Comparison of ENCODE assay signal across 8 cellular contexts in genomic region chr3:52054689-52055511, GRCh38. TPM values are rescaled to one million over a fixed set of nuclear protein-coding genes. Genes with fewer than 3 reads are reported as not detected.
DNase-seq lines count a peak whose midpoint lies in the region; ATAC-seq, FAIRE-seq and TF ChIP-seq lines count a peak whose summit lies in the region.

No MANE protein-coding gene starts in this region.

- peaks cover 4% of the 10 kb centered on the region for H3K36me3 Mint-ChIP-seq in Caco-2 (ENCODE audit: insufficient read depth, unreplicated experiment)

- BruUV-seq in Caco-2 (replicated peaks; lab: Mats Ljungman, UMichigan) (no TSS peak), GM12878 (replicated peaks; lab: Mats Ljungman, UMichigan) (no TSS peak)

- no peaks in the 10 kb centered on the region for H3K27me3 Mint-ChIP-seq in Caco-2 (ENCODE audit: insufficient read depth, unreplicated experiment)

- peak in 1 of 2 experiments; percentile 19 for TF ChIP-seq CTCF in Caco-2 (IDR thresholded peaks at IDR 0.05; ENCODE audit: insufficient read depth in 1 of 2, low read depth in 1 of 2, low read length in 1 of 2, severe bottlenecking in 1 of 2, unreplicated experiment in 1 of 2)
- peak; percentile 36 to 42 (median 37); a peak in 4 of 6 replicates for TF ChIP-seq CTCF in GM12878 (IDR thresholded peaks at IDR 0.05 in 2 of 3, conservative IDR thresholded peaks at IDR 0.05 in 1 of 3; ENCODE audit: control insufficient read depth in 2 of 3, extremely low read depth in 1 of 3, insufficient read depth in 1 of 3, low read depth in 3 of 3, low read length in 3 of 3)
- no peak for TF ChIP-seq CTCF in lower leg skin (IDR thresholded peaks at IDR 0.05)

- in situ Hi-C loops in GM12878 (cut with MboI) = no loop called here

- TF ChIP-seq POLR2A in GM12878 (IDR thresholded peaks at IDR 0.05; ENCODE audit: low read depth, low read length) (no peak), lower leg skin (IDR thresholded peaks at IDR 0.05) (no peak)

- ATAC-seq in GM12878 (no peak), GM18867 (IDR thresholded peaks at IDR 0.05; ENCODE audit: unreplicated experiment) (no peak), HG02970 (IDR thresholded peaks at IDR 0.05; ENCODE audit: low FRiP score, unreplicated experiment) (no peak)

- peak overlapping the region; percentile 77 for H3K4me3 Mint-ChIP-seq in Caco-2 (ENCODE audit: unreplicated experiment)

- no peak for TF ChIP-seq EP300 in GM12878 (IDR thresholded peaks at IDR 0.05; ENCODE audit: borderline replicate concordance in 1 of 2, control insufficient read depth in 1 of 2, low read depth in 2 of 2, low read length in 2 of 2)

- CTCF ChIA-PET in Caco-2 (lab: Charles Lee) = interaction anchor here (0.9 kb wide), 1 partner anchor 51 kb away, joined by 3 read pairs; no protein-coding TSS in a partner anchor
- CTCF ChIA-PET in GM12878 (lab: Yijun Ruan, JAX) = interaction anchor here (0.9 to 9.7 kb wide), 30 partner anchors 10 to 284 kb away, joined by 3 to 334 read pairs (median 6); partner anchors contain the start of genes ABHD14B, PARP3, POC1A and RPL29

- H3K4me2 ChIP-seq in GM12878 (ENCODE audit: control insufficient read depth, insufficient read depth) = peak overlapping the region; percentile 86

- no peaks in the 10 kb centered on the region for H3K4me1 Mint-ChIP-seq in Caco-2 (ENCODE audit: low read depth, unreplicated experiment)

- intact Hi-C loops in Caco-2 (cut with micrococcal nuclease; ENCODE audit: unreplicated experiment) = loop anchor here (1.0 kb wide), 1 partner anchor 54 kb away; no protein-coding TSS in a partner anchor
- intact Hi-C loops in GM12878 (cut with micrococcal nuclease; ENCODE audit: unreplicated experiment) = loop anchor here (5.0 kb wide), 1 partner anchor 52 kb away; no protein-coding TSS in a partner anchor
- intact Hi-C loops in lower leg skin (cut with DNase I; ENCODE audit: low total_unique reads) = no loop called here

- SMC1A ChIA-PET in GM12878 (lab: Charles Lee; ENCODE audit: uncharacterized antibody, unreplicated experiment) = interaction anchor here (1.2 to 9.7 kb wide), 9 partner anchors 14 to 166 kb away, joined by 3 to 179 read pairs (median 17); partner anchors contain the start of gene POC1A

- H3K4me1 ChIP-seq in Caco-2 (peaks cover 4% of the 10 kb centered on the region; the same call in 1 of the 2 replicates), NT2/D1 (ENCODE audit: insufficient read depth, insufficient read length) (peaks cover 16% of the 10 kb centered on the region), GM12878 (ENCODE audit: control insufficient read depth, insufficient read depth, low read length) (peaks cover 25% of the 10 kb centered on the region), subcutaneous abdominal adipose tissue (ENCODE audit: control insufficient read depth in 5 of 5, insufficient read depth in 5 of 5, low read length in 5 of 5) (peaks cover 16 to 75% (median 62%) of the 10 kb centered on the region in 5 donors)

- H3K9ac ChIP-seq in NT2/D1 (ENCODE audit: insufficient read length, low read depth) = peak overlapping the region; percentile 96
- H3K9ac ChIP-seq in GM12878 (ENCODE audit: control insufficient read depth, insufficient read depth, low read length) = peak overlapping the region; percentile 93
- peak overlapping the region; percentile 8 to 90 (median 82) for H3K9ac ChIP-seq in subcutaneous abdominal adipose tissue (ENCODE audit: low read length in 5 of 5)

- peaks cover 41% of the 10 kb centered on the region for H3K79me2 ChIP-seq in GM12878 (ENCODE audit: control insufficient read depth, insufficient read depth, low read length)

- FAIRE-seq in GM12878 (lab: Jason Lieb, UNC) = no peak

- no peak for DNase-seq in Caco-2
- no peak for DNase-seq in NT2/D1 (ENCODE audit: low read depth, low spot score)
- DNase-seq in GM12878 (ENCODE audit: low read depth, low spot score) = no peak
- no peak for DNase-seq in lower leg skin (ENCODE audit: low spot score in 2 of 2)
- DNase-seq in GM19238 (ENCODE audit: insufficient read length, low spot score) = no peak

- RAD21 ChIA-PET in GM12878 (lab: Charles Lee; ENCODE audit: unreplicated experiment) = interaction anchor here (1.1 to 5.7 kb wide), 18 partner anchors 7 to 166 kb away, joined by 3 to 165 read pairs (median 18); partner anchors contain the start of genes PARP3, RPL29 and RRP9

- H3K27me3 ChIP-seq in Caco-2 (replicated peaks; ENCODE audit: control insufficient read depth, insufficient read depth, low read length) (no peaks in the 10 kb centered on the region), NT2/D1 (ENCODE audit: insufficient read depth, insufficient read length) (peaks cover 22% of the 10 kb centered on the region), GM12878 (replicated peaks in 1 of 2; ENCODE audit: control insufficient read depth in 2 of 2, insufficient read depth in 2 of 2, low read length in 1 of 2) (no peaks in the 10 kb centered on the region), subcutaneous abdominal adipose tissue (ENCODE audit: control insufficient read depth in 5 of 5, insufficient read depth in 4 of 5, low read length in 5 of 5) (no peaks in the 10 kb centered on the region)

- 11% methylated on average over 21 of the region's 26 CpGs for WGBS in GM12878 (ENCODE audit: insufficient coverage, insufficient replicate concordance, low lambda C conversion rate, missing lambda C conversion rate)
- 2% methylated on average over 13 to 15 of the region's 26 CpGs for WGBS in lower leg skin, 2 donors

- H3K9me3 Mint-ChIP-seq in Caco-2 (ENCODE audit: unreplicated experiment) = no peaks in the 10 kb centered on the region

- H4K20me1 ChIP-seq in GM12878 (ENCODE audit: control insufficient read depth, insufficient read depth) = no peaks in the 10 kb centered on the region

- no peak overlapping the region for H3K27ac Mint-ChIP-seq in Caco-2 (ENCODE audit: unreplicated experiment)

- peak overlapping the region; percentile 87 for H3K4me3 ChIP-seq in Caco-2 (ENCODE audit: low read depth, low read length)
- peak overlapping the region; percentile 89 for H3K4me3 ChIP-seq in NT2/D1 (ENCODE audit: insufficient read length, low read depth)
- peak overlapping the region; percentile 100 for H3K4me3 ChIP-seq in GM12878
- peak overlapping the region; percentile 64 for H3K4me3 ChIP-seq in lower leg skin (ENCODE audit: low read depth, poor library complexity, severe bottlenecking)
- peak overlapping the region; percentile 69 to 88 (median 83) for H3K4me3 ChIP-seq in subcutaneous abdominal adipose tissue (ENCODE audit: low read depth in 1 of 5, low read length in 5 of 5)

- no peak for TF ChIP-seq RAD21 in GM12878 (IDR thresholded peaks at IDR 0.05; ENCODE audit: insufficient read depth, low read depth, low read length)

- H3K36me3 ChIP-seq in Caco-2 (ENCODE audit: control insufficient read depth, insufficient read depth, low read length) = no peaks in the 10 kb centered on the region; the same call in 1 of the 2 replicates
- H3K36me3 ChIP-seq in NT2/D1 (ENCODE audit: insufficient read depth, insufficient read length, low read length) = peaks cover 48% of the 10 kb centered on the region
- H3K36me3 ChIP-seq in GM12878 (ENCODE audit: control insufficient read depth in 2 of 2, insufficient read depth in 2 of 2, low read length in 1 of 2) = peaks cover 4 to 14% of the 10 kb centered on the region in 2 experiments
- peaks cover 0 to 35% (median 28%) of the 10 kb centered on the region in 5 donors for H3K36me3 ChIP-seq in subcutaneous abdominal adipose tissue (ENCODE audit: control insufficient read depth in 5 of 5, insufficient read depth in 5 of 5, low read length in 5 of 5)

- peak overlapping the region; percentile 66 for H3K27ac ChIP-seq in GM12878 (ENCODE audit: control insufficient read depth, insufficient read depth)
- H3K27ac ChIP-seq in subcutaneous abdominal adipose tissue (ENCODE audit: low read depth, low read length) = peak overlapping the region; percentile 81

- peak overlapping the region; percentile 51 for H2AFZ ChIP-seq in GM12878 (ENCODE audit: control insufficient read depth, low read depth, low read length)

- no peaks in the 10 kb centered on the region for H3K9me3 ChIP-seq in Caco-2
- H3K9me3 ChIP-seq in NT2/D1 (ENCODE audit: insufficient read depth, low read length) = no peaks in the 10 kb centered on the region
- H3K9me3 ChIP-seq in GM12878 (replicated peaks; ENCODE audit: control insufficient read depth, insufficient read depth, low read length) = no peaks in the 10 kb centered on the region
- no peaks in the 10 kb centered on the region for H3K9me3 ChIP-seq in subcutaneous abdominal adipose tissue (ENCODE audit: control insufficient read depth in 5 of 5, low read length in 5 of 5)

- POLR2A ChIA-PET in Caco-2 (lab: Charles Lee) (interaction anchor here (2.5 kb wide), 1 partner anchor 72 kb away, joined by 10 read pairs; the partner anchor contains the start of gene ACY1), GM12878 (lab: Charles Lee) (interaction anchor here (1.4 to 3.4 kb wide), 4 partner anchors 32 to 67 kb away, joined by 3 to 21 read pairs (median 4); no protein-coding TSS in a partner anchor)

RNA-seq across cellular contexts. Expression of gene DUSP7, which starts 1.5 kb away (rescaled TPM):
- total RNA-seq in Caco-2 (2022) (8.4 and 9.9 TPM in 2 replicates), GM12878 (2014; rRNA removed) (13.0 TPM in 2 replicates), GM12878 (2014; rRNA removed; fragmentation: Illumina TruSeq; extraction: Trizol) (4.9 and 5.5 TPM in 2 replicates), GM12878 (2021) (16.0 and 17.5 TPM in 2 replicates), lower leg skin (10 to 100 TPM; 54.6 to 96.3 (median 79.2) TPM)
- total RNA-seq in GM12878 (2013; cell fraction: nucleolus; rRNA removed) = 27.3 and 28.8 TPM in 2 replicates
- polyA plus RNA-seq in GM12878 (2011; ENCODE audit: low read depth) = 2.5 TPM
- polyA plus RNA-seq in GM12878 (2011; rRNA removed) (9.7 and 17.0 TPM in 2 replicates), GM12878 (2014; fragmentation: Illumina TruSeq; extraction: Trizol) (4.8 and 10.3 TPM in 2 replicates), GM12878 (2014; fragmentation: Nextera tagmentation; extraction: Ambion mirVana) (under 1 TPM; 0.73 to 0.82 TPM), GM12878 (2014; rRNA removed) (16.1 and 18.2 TPM in 2 replicates), GM12878 (2016; fragmentation: Nextera tagmentation; extraction: Ambion mirVana) (1 to 10 TPM; 1.7 TPM)
- 24.2 and 27.7 TPM in 2 replicates for polyA plus RNA-seq in GM12878 (2011; cell fraction: cytosol; rRNA removed)
- 37.1 and 37.4 TPM in 2 replicates for polyA plus RNA-seq in GM12878 (2011; cell fraction: nucleus; rRNA removed)
- polyA plus RNA-seq in GM12878 (2012) = 5.4 and 6.3 TPM in 2 replicates
- 32.2 and 48.1 TPM in 2 replicates for polyA minus RNA-seq in GM12878 (2011; rRNA and poly(A)+ RNA removed)
- 17.5 and 17.6 TPM in 2 replicates for polyA minus RNA-seq in GM12878 (2011; cell fraction: cytosol; rRNA and poly(A)+ RNA removed)
- polyA minus RNA-seq in GM12878 (2011; cell fraction: nucleus; rRNA and poly(A)+ RNA removed) = 28.3 and 42.2 TPM in 2 replicates

RNA-seq across cellular contexts. Expression of gene RPL29, which starts 59.2 kb away (rescaled TPM):
- 976 and 995 TPM in 2 replicates for total RNA-seq in Caco-2 (2022)
- total RNA-seq in GM12878 (2013; cell fraction: nucleolus; rRNA removed) = 312 and 327 TPM in 2 replicates
- total RNA-seq in GM12878 (2014; rRNA removed) = 1,707 and 1,708 TPM in 2 replicates
- 2,030 and 2,061 TPM in 2 replicates for total RNA-seq in GM12878 (2014; rRNA removed; fragmentation: Illumina TruSeq; extraction: Trizol)
- 1,814 and 1,873 TPM in 2 replicates for total RNA-seq in GM12878 (2021)
- polyA plus RNA-seq in GM12878 (2011; ENCODE audit: low read depth) = 2,919 TPM
- 1,274 and 1,606 TPM in 2 replicates for polyA plus RNA-seq in GM12878 (2011; rRNA removed)
- 2,998 and 3,537 TPM in 2 replicates for polyA plus RNA-seq in GM12878 (2011; cell fraction: cytosol; rRNA removed)
- polyA plus RNA-seq in GM12878 (2011; cell fraction: nucleus; rRNA removed) = 1,112 and 1,184 TPM in 2 replicates
- polyA plus RNA-seq in GM12878 (2012) = 3,236 and 3,576 TPM in 2 replicates
- 1,724 and 2,477 TPM in 2 replicates for polyA plus RNA-seq in GM12878 (2014; fragmentation: Illumina TruSeq; extraction: Trizol)
- polyA plus RNA-seq in GM12878 (2014; fragmentation: Nextera tagmentation; extraction: Ambion mirVana) = 1,000 to 10,000 TPM; 1,053 to 1,085 TPM
- 2,075 and 2,190 TPM in 2 replicates for polyA plus RNA-seq in GM12878 (2014; rRNA removed)
- polyA plus RNA-seq in GM12878 (2016; fragmentation: Nextera tagmentation; extraction: Ambion mirVana) = 1,000 to 10,000 TPM; 1,397 to 1,403 TPM
- 1,357 and 1,638 TPM in 2 replicates for polyA minus RNA-seq in GM12878 (2011; rRNA and poly(A)+ RNA removed)
- 571 and 626 TPM in 2 replicates for polyA minus RNA-seq in GM12878 (2011; cell fraction: cytosol; rRNA and poly(A)+ RNA removed)
- polyA minus RNA-seq in GM12878 (2011; cell fraction: nucleus; rRNA and poly(A)+ RNA removed) = 256 and 363 TPM in 2 replicates
- total RNA-seq in lower leg skin = 1,000 to 10,000 TPM; 1,729 to 2,645 (median 2,120) TPM

Comparison
In these comparisons a context has a peak if more than half of its experiments do, and no peak if none do; other contexts are left out.
1. CTCF ChIP-seq: peak in GM12878 (3 of 3); none in lower leg skin (0 of 3).
2. Peak in every context shown above with its lines, with median percentiles within 50 percentile points of each other: H3K4me3 ChIP-seq and H3K9ac ChIP-seq.